Comparison of ENCODE assay signal across 29 cellular contexts in genomic region chr1:1561801-1562470, GRCh38. TPM values are rescaled to one million over a fixed set of nuclear protein-coding genes. Genes with fewer than 3 reads are reported as not detected.
A peak's percentile ranks its signal among the peaks of the same experiment; 100 is the strongest.
DNase-seq lines count a peak whose midpoint lies in the region; ATAC-seq, FAIRE-seq and TF ChIP-seq lines count a peak whose summit lies in the region.
"Had no signal": no experiment of that assay in that cellular context is flagged by ENCODE, and none has a peak within 500 bp of the region (broad histone marks: within the 10 kb centered on the region; RNA-seq: fewer than 3 reads in every experiment).

No MANE protein-coding gene starts in this region.

- H3K27me3 ChIP-seq in H1 (replicated peaks in 1 of 4; ENCODE audit: control insufficient read depth in 3 of 4, extremely low read depth in 1 of 4, insufficient read depth in 3 of 4, low read length in 3 of 4) (no peaks in the 10 kb centered on the region), osteoblast (ENCODE audit: insufficient read depth, low read length) (no peaks in the 10 kb centered on the region)
- H3K27me3 ChIP-seq: gastrocnemius medialis, tibial nerve had no signal

- no peak for TF ChIP-seq RAD21 in H1 (IDR thresholded peaks at IDR 0.05 in 1 of 2, conservative IDR thresholded peaks at IDR 0.05 in 1 of 2; ENCODE audit: low read depth in 2 of 2, low read length in 2 of 2)

- no peak for DNase-seq in activated T-cell treated with anti-CD3 and anti-CD28 coated beads, Interleukin-2, amount 50 U/mL, for 24 hours
- no peak for DNase-seq in activated T-cell treated with anti-CD3 and anti-CD28 coated beads, Interleukin-2, amount 50 U/mL, for 1 hour
- DNase-seq in H1 (ENCODE audit: low read depth in 1 of 2, low spot score in 2 of 2) (no peak), osteoblast (ENCODE audit: insufficient read length, low spot score, missing footprints) (peak; percentile 57), GDM1 (lab: John Stamatoyannopoulos, UW) (no peak), GM12892 (ENCODE audit: insufficient read length) (no peak)
- DNase-seq: activated naive CD4-positive, alpha-beta T cell; activated T-cell treated with anti-CD3 and anti-CD28 coated beads for 4 hours; aorta; cerebellar nuclear complex; COR-L47; gastrocnemius medialis; mammary epithelial cell; MM.1S; NCI-H1436 treated with DMSO at 0.1 percent for 48 hours; occipital lobe; retina; stimulated activated CD4-positive, alpha-beta T cell treated with anti-CD3 and anti-CD28 coated beads, Interleukin-2, amount 100 ng/mL, for 48 hours had no signal

- POLR2A ChIA-PET in HEK293 (lab: Yijun Ruan, JAX) (interaction anchor here (0.8 to 1.2 kb wide), 2 partner anchors 10 to 14 kb away, joined by 4 read pairs; no protein-coding TSS in a partner anchor), H1 (lab: Charles Lee; ENCODE audit: partially characterized antibody) (interaction anchor here (0.7 to 23.0 kb wide), 4 partner anchors 2 to 15 kb away, joined by 3 to 367 read pairs (median 186); no protein-coding TSS in a partner anchor)

- TF ChIP-seq CTCF in HEK293 (tag by site-specific recombination; IDR thresholded peaks at IDR 0.05) (no peak), H1 (IDR thresholded peaks at IDR 0.05; ENCODE audit: control extremely low read depth in 1 of 3, insufficient read depth in 1 of 3, low read depth in 1 of 3, low read length in 3 of 3) (no peak), osteoblast (IDR thresholded peaks at IDR 0.05; ENCODE audit: extremely low read depth, low read depth, low read length) (no peak)

- H3K23ac ChIP-seq in H1 (ENCODE audit: insufficient read length) = no peak overlapping the region

- H2BK12ac ChIP-seq in H1 (ENCODE audit: low read depth, low read length) = no peak overlapping the region

- TF ChIP-seq EP300 in H1 (IDR thresholded peaks at IDR 0.05; ENCODE audit: borderline replicate concordance in 1 of 2, low read depth in 2 of 2, low read length in 2 of 2) = no peak

- no peak for FAIRE-seq in H1 (lab: Jason Lieb, UNC)
- FAIRE-seq in GM12892 (lab: Jason Lieb, UNC) = no peak
- FAIRE-seq: A204.1, H54, keratinocyte had no signal

- H3K4ac ChIP-seq in H1 (replicated peaks; ENCODE audit: insufficient read length, low read depth, low read length) = no peak overlapping the region

- H3K23me2 ChIP-seq in H1 (ENCODE audit: low read depth, low read length) = no peaks in the 10 kb centered on the region

- H3K36me3 Mint-ChIP-seq in activated T-cell treated with anti-CD3 and anti-CD28 coated beads, Interleukin-2, amount 50 U/mL, for 24 hours (ENCODE audit: low read depth) = peaks cover 86% of the 10 kb centered on the region

- H3K4me2 ChIP-seq in H1 (ENCODE audit: insufficient read depth in 1 of 2, low read depth in 2 of 2, low read length in 2 of 2) = no peak overlapping the region
- no peak overlapping the region for H3K4me2 ChIP-seq in osteoblast (ENCODE audit: insufficient read depth, low read length)

- 93% methylated on average over 15 of the region's 15 CpGs; no CpG with 5 or more reads in 1 of the 2 experiments for WGBS in H1 (ENCODE audit: extremely low coverage in 1 of 2, insufficient coverage in 1 of 2, insufficient read length in 1 of 2, insufficient replicate concordance in 2 of 2, low coverage in 1 of 2, low lambda C conversion rate in 2 of 2, missing lambda C conversion rate in 1 of 2), 2 experiments

- H4K20me1 ChIP-seq in H1 (replicated peaks in 1 of 2; ENCODE audit: control insufficient read depth in 1 of 2, insufficient read depth in 2 of 2, low read length in 2 of 2) = peaks cover 16 to 34% of the 10 kb centered on the region in 2 experiments
- peaks cover 63% of the 10 kb centered on the region for H4K20me1 ChIP-seq in osteoblast (ENCODE audit: insufficient read depth, low read length)

- H2BK5ac ChIP-seq in H1 (ENCODE audit: low read depth, low read length) = no peak overlapping the region

- no peak overlapping the region for H2BK20ac ChIP-seq in H1 (ENCODE audit: low read length)

- CTCF ChIA-PET in HEK293 (lab: Yijun Ruan, JAX) = interaction anchor here (0.5 kb wide), 1 partner anchor 9 kb away, joined by 4 read pairs; no protein-coding TSS in a partner anchor
- CTCF ChIA-PET in H1 (lab: Charles Lee; ENCODE audit: partially characterized antibody) = interaction anchor here (0.8 to 1.7 kb wide), 3 partner anchors 8 to 58 kb away, joined by 3 to 4 read pairs (median 3); no protein-coding TSS in a partner anchor

- no peaks in the 10 kb centered on the region for H3K27me3 Mint-ChIP-seq in activated T-cell treated with anti-CD3 and anti-CD28 coated beads, Interleukin-2, amount 50 U/mL, for 24 hours
- H3K27me3 Mint-ChIP-seq: stimulated activated naive CD8-positive, alpha-beta T cell treated with anti-CD3 and anti-CD28 coated beads, Interleukin-15, Interleukin-2, amounts not matched to agents 100 ng/mL and 50 ng/mL, for 24 hours had no signal

- no peak overlapping the region for H2AFZ ChIP-seq in H1 (ENCODE audit: low read length)
- no peak overlapping the region for H2AFZ ChIP-seq in osteoblast (ENCODE audit: low read length)

- no peak overlapping the region for H3K14ac ChIP-seq in H1 (ENCODE audit: insufficient read length)

- no peak overlapping the region for H3K56ac ChIP-seq in H1 (replicated peaks; ENCODE audit: insufficient read length, low read depth, low read length)

- H3K4me3 ChIP-seq in HEK293 (ENCODE audit: low read depth, low read length) (no peak overlapping the region), H1 (ENCODE audit: extremely low read depth in 1 of 4, insufficient read depth in 2 of 4, low read depth in 3 of 4, low read length in 4 of 4) (no peak overlapping the region), osteoblast (ENCODE audit: insufficient read depth, low read length) (no peak overlapping the region)
- H3K4me3 ChIP-seq: gastrocnemius medialis, SK-N-MC, tibial nerve had no signal

- H3K4me1 ChIP-seq in HEK293 (ENCODE audit: control insufficient read depth, insufficient read depth, low read length) (no peaks in the 10 kb centered on the region), H1 (replicated peaks in 1 of 4; ENCODE audit: control insufficient read depth in 3 of 4, insufficient read depth in 4 of 4, low read length in 3 of 4) (peaks cover 0 to under 1% (median 0%) of the 10 kb centered on the region in 4 experiments; a peak in 1 of 7 replicates), osteoblast (ENCODE audit: insufficient read depth, low read length) (peaks cover 6% of the 10 kb centered on the region)

- H3K18ac ChIP-seq in H1 (ENCODE audit: extremely low read depth, low read length) = no peak overlapping the region

- H3K79me2 ChIP-seq in H1 (ENCODE audit: control insufficient read depth in 1 of 2, insufficient read depth in 2 of 2, low read length in 2 of 2) (peaks cover 15 to 44% of the 10 kb centered on the region in 2 experiments), osteoblast (ENCODE audit: insufficient read depth, low read length) (peaks cover 79% of the 10 kb centered on the region)

- H3K9me3 ChIP-seq in HEK293 (ENCODE audit: control insufficient read depth, insufficient read depth, low read depth, low read length) (no peaks in the 10 kb centered on the region), H1 (ENCODE audit: insufficient read depth in 2 of 2, low read depth in 1 of 2, low read length in 1 of 2) (no peaks in the 10 kb centered on the region), osteoblast (ENCODE audit: low read depth, low read length) (no peaks in the 10 kb centered on the region)
- H3K9me3 ChIP-seq: gastrocnemius medialis, tibial nerve had no signal

- H3K36me3 ChIP-seq in HEK293 (ENCODE audit: control insufficient read depth in 2 of 2, insufficient read depth in 1 of 2, low read length in 2 of 2) = peaks cover 12 to 75% of the 10 kb centered on the region in 2 experiments; a peak in 2 of 3 replicates
- peaks cover 16 to 47% (median 28%) of the 10 kb centered on the region in 4 experiments for H3K36me3 ChIP-seq in H1 (ENCODE audit: control insufficient read depth in 2 of 4, insufficient read depth in 4 of 4, low read length in 3 of 4)
- peaks cover 53% of the 10 kb centered on the region for H3K36me3 ChIP-seq in osteoblast (ENCODE audit: insufficient read depth, low read length)

- H2AK5ac ChIP-seq in H1 (ENCODE audit: low read depth, low read length) = no peak overlapping the region

- no peak overlapping the region for H4K5ac ChIP-seq in H1 (ENCODE audit: insufficient read length, low read depth, low read length)

- no peak for ATAC-seq in HG03439 (IDR thresholded peaks at IDR 0.05; ENCODE audit: unreplicated experiment)
- ATAC-seq: gastrocnemius medialis, WTC11 had no signal

- H2BK120ac ChIP-seq in H1 (replicated peaks; ENCODE audit: low read depth, low read length) = no peak overlapping the region

- H3K79me1 ChIP-seq in H1 (ENCODE audit: low read depth, low read length) = peaks cover 5% of the 10 kb centered on the region

- TF ChIP-seq POLR2A in H1 (IDR thresholded peaks at IDR 0.05; ENCODE audit: control extremely low read depth in 1 of 2, low read depth in 2 of 2, low read length in 2 of 2) = no peak
- no peak for TF ChIP-seq POLR2A in GM12892 (IDR thresholded peaks at IDR 0.05; ENCODE audit: low read depth, low read length)

- H4K8ac ChIP-seq in H1 (ENCODE audit: extremely low read depth, insufficient read depth, low read length) = no peak overlapping the region

- H3K9me3 Mint-ChIP-seq in activated T-cell treated with anti-CD3 and anti-CD28 coated beads, Interleukin-2, amount 50 U/mL, for 24 hours = no peaks in the 10 kb centered on the region
- H3K9me3 Mint-ChIP-seq: stimulated activated naive CD8-positive, alpha-beta T cell treated with anti-CD3 and anti-CD28 coated beads, Interleukin-15, Interleukin-2, amounts not matched to agents 100 ng/mL and 50 ng/mL, for 24 hours; T-helper 2 cell treated with Interferon-gamma antibody and Interleukin-4, amounts not matched to agents 5 μg/mL and 100 μg/mL, for 36 hours; WTC11 had no signal

- H2BK15ac ChIP-seq in H1 (ENCODE audit: low read length) = no peak overlapping the region

- no peak overlapping the region for H3K27ac ChIP-seq in HEK293 (ENCODE audit: extremely low read depth, low read depth, low read length)
- H3K27ac ChIP-seq in H1 (ENCODE audit: low read depth, low read length) = no peak overlapping the region
- no peak overlapping the region for H3K27ac ChIP-seq in osteoblast (ENCODE audit: low read depth, low read length)
- H3K27ac ChIP-seq: SK-N-MC, tibial nerve had no signal

- H3K4me3 Mint-ChIP-seq in activated T-cell treated with anti-CD3 and anti-CD28 coated beads, Interleukin-2, amount 50 U/mL, for 24 hours = no peak overlapping the region
- H3K4me3 Mint-ChIP-seq: stimulated activated naive CD8-positive, alpha-beta T cell treated with anti-CD3 and anti-CD28 coated beads, Interleukin-15, Interleukin-2, amounts not matched to agents 100 ng/mL and 50 ng/mL, for 24 hours; T-helper 2 cell treated with Interferon-gamma antibody and Interleukin-4, amounts not matched to agents 5 μg/mL and 100 μg/mL, for 36 hours; WTC11 had no signal

- no peak overlapping the region for H3K9ac ChIP-seq in H1 (replicated peaks in 1 of 4; ENCODE audit: extremely low read depth in 1 of 4, low read depth in 3 of 4, low read length in 3 of 4)

- H4K91ac ChIP-seq in H1 (replicated peaks; ENCODE audit: insufficient read length, low read length) = no peak overlapping the region

- peaks cover 12% of the 10 kb centered on the region for H3K4me1 Mint-ChIP-seq in activated T-cell treated with anti-CD3 and anti-CD28 coated beads, Interleukin-2, amount 50 U/mL, for 24 hours (ENCODE audit: low read depth)
- H3K4me1 Mint-ChIP-seq: WTC11 had no signal

- peak overlapping the region; percentile 44 for H3K27ac Mint-ChIP-seq in activated T-cell treated with anti-CD3 and anti-CD28 coated beads, Interleukin-2, amount 50 U/mL, for 24 hours
- H3K27ac Mint-ChIP-seq: stimulated activated naive CD8-positive, alpha-beta T cell treated with anti-CD3 and anti-CD28 coated beads, Interleukin-15, Interleukin-2, amounts not matched to agents 100 ng/mL and 50 ng/mL, for 24 hours; T-helper 2 cell treated with Interferon-gamma antibody and Interleukin-4, amounts not matched to agents 5 μg/mL and 100 μg/mL, for 36 hours; WTC11 had no signal

RNA-seq across cellular contexts. Expression of gene SSU72, which starts 12.7 kb away (rescaled TPM):
- total RNA-seq in H1 (2021; fragmentation: NEBNext Ultra II Directional; extraction: Animal tissue kit (Norgen Biotek cat#: 25700)) = 165 and 170 TPM in 2 replicates
- polyA plus RNA-seq in H1 (2011; rRNA removed) = 110 and 116 TPM in 2 replicates
- polyA plus RNA-seq in H1 (2011; cell fraction: cytosol; rRNA removed) = 122 TPM
- 110 TPM for polyA plus RNA-seq in H1 (2011; cell fraction: nucleus; rRNA removed)
- 156 to 180 TPM (median 158 TPM) in 4 replicates for polyA plus RNA-seq in H1 (2012, experiment 1 of 2)
- polyA plus RNA-seq in H1 (2012, experiment 2 of 2) = 198 TPM
- 143 TPM for polyA plus RNA-seq in H1 (2013, experiment 1 of 2)
- polyA plus RNA-seq in H1 (2013, experiment 2 of 2) = 148 TPM
- 59.2 and 65.6 TPM in 2 replicates for polyA minus RNA-seq in H1 (2011; rRNA and poly(A)+ RNA removed)
- 91.6 TPM for polyA minus RNA-seq in H1 (2011; cell fraction: cytosol; rRNA and poly(A)+ RNA removed)
- 66.4 TPM for polyA minus RNA-seq in H1 (2011; cell fraction: nucleus; rRNA and poly(A)+ RNA removed)
- 67.2 and 73.1 TPM in 2 replicates for total RNA-seq in osteoblast
- polyA plus RNA-seq in GM12892 (2012; ENCODE audit: missing spikeins) = 84.2 TPM

RNA-seq across cellular contexts. Expression of gene TMEM240, which starts 21.5 kb away (rescaled TPM):
- 3.6 and 6.6 TPM in 2 replicates for total RNA-seq in H1 (2021; fragmentation: NEBNext Ultra II Directional; extraction: Animal tissue kit (Norgen Biotek cat#: 25700))
- 5.7 and 7.6 TPM in 2 replicates for polyA plus RNA-seq in H1 (2011; rRNA removed)
- 4.6 TPM for polyA plus RNA-seq in H1 (2011; cell fraction: cytosol; rRNA removed)
- polyA plus RNA-seq in H1 (2011; cell fraction: nucleus; rRNA removed) = 20.3 TPM
- polyA plus RNA-seq in H1 (2012, experiment 1 of 2) = 3.9 to 8.7 TPM (median 7.5 TPM) in 4 replicates
- polyA plus RNA-seq in H1 (2012, experiment 2 of 2) = 3.6 TPM
- 3.3 TPM for polyA plus RNA-seq in H1 (2013, experiment 1 of 2)
- polyA plus RNA-seq in H1 (2013, experiment 2 of 2) = 2.3 TPM
- 0.57 and 1.1 TPM in 2 replicates for polyA minus RNA-seq in H1 (2011; rRNA and poly(A)+ RNA removed)
- polyA minus RNA-seq in H1 (2011; cell fraction: cytosol; rRNA and poly(A)+ RNA removed) = not detected
- 2.5 TPM for polyA minus RNA-seq in H1 (2011; cell fraction: nucleus; rRNA and poly(A)+ RNA removed)
- 1.8 and 2.7 TPM in 2 replicates for total RNA-seq in osteoblast
- not detected for polyA plus RNA-seq in GM12892 (2012; ENCODE audit: missing spikeins)
- total RNA-seq: RPMI7951 had no signal

RNA-seq across cellular contexts. Expression of gene FNDC10, which starts 38.0 kb away (rescaled TPM):
- total RNA-seq in H1 (2021; fragmentation: NEBNext Ultra II Directional; extraction: Animal tissue kit (Norgen Biotek cat#: 25700)) = 18.3 and 19.0 TPM in 2 replicates
- polyA plus RNA-seq in H1 (2011; rRNA removed) = 21.8 and 40.0 TPM in 2 replicates
- 16.1 TPM for polyA plus RNA-seq in H1 (2011; cell fraction: cytosol; rRNA removed)
- 19.1 TPM for polyA plus RNA-seq in H1 (2011; cell fraction: nucleus; rRNA removed)
- 11.7 to 23.3 TPM (median 18.5 TPM) in 4 replicates for polyA plus RNA-seq in H1 (2012, experiment 1 of 2)
- polyA plus RNA-seq in H1 (2012, experiment 2 of 2) = 17.8 TPM
- polyA plus RNA-seq in H1 (2013, experiment 1 of 2) = 22.1 TPM
- polyA plus RNA-seq in H1 (2013, experiment 2 of 2) = 24.7 TPM
- polyA minus RNA-seq in H1 (2011; rRNA and poly(A)+ RNA removed) = 3.0 and 3.8 TPM in 2 replicates
- 14.8 TPM for polyA minus RNA-seq in H1 (2011; cell fraction: cytosol; rRNA and poly(A)+ RNA removed)
- 8.7 TPM for polyA minus RNA-seq in H1 (2011; cell fraction: nucleus; rRNA and poly(A)+ RNA removed)
- total RNA-seq in osteoblast = 2.1 and 2.5 TPM in 2 replicates
- 0.68 TPM for polyA plus RNA-seq in GM12892 (2012; ENCODE audit: missing spikeins)

RNA-seq across cellular contexts. Expression of gene ATAD3A, which starts 50.0 kb away (rescaled TPM):
- total RNA-seq in H1 (2021; fragmentation: NEBNext Ultra II Directional; extraction: Animal tissue kit (Norgen Biotek cat#: 25700)) = 63.7 and 64.7 TPM in 2 replicates
- 28.3 and 46.7 TPM in 2 replicates for polyA plus RNA-seq in H1 (2011; rRNA removed)
- 44.7 TPM for polyA plus RNA-seq in H1 (2011; cell fraction: cytosol; rRNA removed)
- polyA plus RNA-seq in H1 (2011; cell fraction: nucleus; rRNA removed) = 62.6 TPM
- 32.8 to 59.1 TPM (median 55.6 TPM) in 4 replicates for polyA plus RNA-seq in H1 (2012, experiment 1 of 2)
- polyA plus RNA-seq in H1 (2012, experiment 2 of 2) = 37.3 TPM
- 32.6 TPM for polyA plus RNA-seq in H1 (2013, experiment 1 of 2)
- polyA plus RNA-seq in H1 (2013, experiment 2 of 2) = 31.7 TPM
- 16.2 and 18.2 TPM in 2 replicates for polyA minus RNA-seq in H1 (2011; rRNA and poly(A)+ RNA removed)
- 33.1 TPM for polyA minus RNA-seq in H1 (2011; cell fraction: cytosol; rRNA and poly(A)+ RNA removed)
- 21.4 TPM for polyA minus RNA-seq in H1 (2011; cell fraction: nucleus; rRNA and poly(A)+ RNA removed)
- total RNA-seq in osteoblast = 18.6 and 19.9 TPM in 2 replicates
- polyA plus RNA-seq in GM12892 (2012; ENCODE audit: missing spikeins) = 8.9 TPM

RNA-seq across cellular contexts. Expression of gene MIB2, which starts 53.4 kb away (rescaled TPM):
- total RNA-seq in H1 (2021; fragmentation: NEBNext Ultra II Directional; extraction: Animal tissue kit (Norgen Biotek cat#: 25700)) = 56.5 and 60.0 TPM in 2 replicates
- polyA plus RNA-seq in H1 (2011; rRNA removed) = 32.5 and 71.1 TPM in 2 replicates
- polyA plus RNA-seq in H1 (2011; cell fraction: cytosol; rRNA removed) = 53.6 TPM
- polyA plus RNA-seq in H1 (2011; cell fraction: nucleus; rRNA removed) = 216 TPM
- 18.3 to 47.9 TPM (median 45.2 TPM) in 4 replicates for polyA plus RNA-seq in H1 (2012, experiment 1 of 2)
- polyA plus RNA-seq in H1 (2012, experiment 2 of 2) = 20.1 TPM
- polyA plus RNA-seq in H1 (2013, experiment 1 of 2) = 51.2 TPM
- polyA plus RNA-seq in H1 (2013, experiment 2 of 2) = 57.9 TPM
- 7.6 and 11.2 TPM in 2 replicates for polyA minus RNA-seq in H1 (2011; rRNA and poly(A)+ RNA removed)
- 31.8 TPM for polyA minus RNA-seq in H1 (2011; cell fraction: cytosol; rRNA and poly(A)+ RNA removed)
- 52.7 TPM for polyA minus RNA-seq in H1 (2011; cell fraction: nucleus; rRNA and poly(A)+ RNA removed)
- total RNA-seq in osteoblast = 74.0 and 80.7 TPM in 2 replicates
- 4.6 TPM for polyA plus RNA-seq in GM12892 (2012; ENCODE audit: missing spikeins)
